ENCODE assay signal across 6 cellular contexts in genomic region chr2:119769645-119770044, GRCh38.
"Had no signal": no experiment of that assay in that cellular context is flagged by ENCODE, and none has a peak within 500 bp of the region (broad histone marks: within the 10 kb centered on the region; RNA-seq: fewer than 3 reads in every experiment).

No MANE protein-coding gene starts in this region.

- H2AFZ ChIP-seq: GM23338 had no signal

- DNase-seq: H9, HCEC 1CT, KBM-7 had no signal

- FAIRE-seq: H54, HTR-8/SVneo had no signal

- ATAC-seq: GM23338 had no signal

- H3K4me3 ChIP-seq: GM23338 had no signal
